Comparison of ENCODE assay signal across 11 cellular contexts in the genomic region with DNA sequence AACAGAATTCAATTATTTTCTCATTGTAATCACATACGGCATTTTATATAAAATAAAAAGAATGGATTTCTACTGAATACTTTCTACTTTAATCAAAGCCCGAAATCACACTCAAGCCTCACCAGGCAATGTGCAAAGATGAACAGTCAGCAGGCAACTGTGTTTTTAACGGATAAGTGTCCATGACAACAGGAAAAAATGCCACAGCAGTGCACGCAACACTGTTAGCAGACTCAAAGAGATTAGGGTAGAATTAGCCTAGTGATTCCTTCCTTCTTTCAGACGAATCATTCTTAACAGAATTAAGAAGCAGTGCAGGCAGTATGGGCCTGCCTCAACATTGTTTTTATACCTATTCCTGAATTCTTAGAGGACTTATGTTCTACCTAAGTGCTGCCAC.
A peak's percentile ranks its signal among the peaks of the same experiment; 100 is the strongest.
DNase-seq lines count a peak whose midpoint lies in the region; ATAC-seq and TF ChIP-seq lines count a peak whose summit lies in the region.
"Had no signal": no experiment of that assay in that cellular context is flagged by ENCODE, and none has a peak within 500 bp of the region (broad histone marks: within the 10 kb centered on the region; RNA-seq: fewer than 3 reads in every experiment).

No MANE protein-coding gene starts in this region.

- H3K79me2 ChIP-seq in fibroblast of lung (ENCODE audit: control insufficient read depth, insufficient read depth, low read length), result no peaks in the 10 kb centered on the region

- no peak for ATAC-seq in left lobe of liver

- H2AFZ ChIP-seq in fibroblast of lung (ENCODE audit: low read length), result no peak overlapping the region

- no peaks in the 10 kb centered on the region for H4K20me1 ChIP-seq in fibroblast of lung (ENCODE audit: control insufficient read depth, extremely low read depth, insufficient read depth, low read length)

- no peak overlapping the region for H3K4me2 ChIP-seq in fibroblast of lung (ENCODE audit: extremely low read depth, insufficient read depth, low read length)

- H3K9me3 ChIP-seq in SJSA1 (replicated peaks), result no peaks in the 10 kb centered on the region
- no peaks in the 10 kb centered on the region for H3K9me3 ChIP-seq in fibroblast of lung (ENCODE audit: control insufficient read depth, insufficient read depth, low read depth, low read length)
- H3K9me3 ChIP-seq: Caco-2 had no signal

- H3K36me3 ChIP-seq in SJSA1 (no peaks in the 10 kb centered on the region), fibroblast of lung (ENCODE audit: control insufficient read depth, insufficient read depth, low read length) (no peaks in the 10 kb centered on the region)

- H3K27me3 ChIP-seq in SJSA1 (replicated peaks), result no peaks in the 10 kb centered on the region
- H3K27me3 ChIP-seq in fibroblast of lung (ENCODE audit: control insufficient read depth, insufficient read depth, low read length), result no peaks in the 10 kb centered on the region

- H3K27ac ChIP-seq in SJSA1, result peak overlapping the region; percentile 15; the same call in 1 of the 2 replicates
- no peak overlapping the region for H3K27ac ChIP-seq in fibroblast of lung (ENCODE audit: insufficient read depth, low read length)

- H3K9ac ChIP-seq in fibroblast of lung (ENCODE audit: insufficient read depth, low read length), result no peak overlapping the region

- TF ChIP-seq CTCF in fibroblast of lung (conservative IDR thresholded peaks at IDR 0.05 in 1 of 2, IDR thresholded peaks at IDR 0.05 in 1 of 2; ENCODE audit: low read depth in 1 of 2, low read length in 2 of 2), result no peak

- DNase-seq in GM03348 (ENCODE audit: low spot score), result peak; percentile 60
- DNase-seq in SJSA1 (ENCODE audit: low read depth in 1 of 2, low spot score in 2 of 2), result no peak
- DNase-seq in fibroblast of lung (ENCODE audit: low read depth in 2 of 2), result peak; percentile 11 to 86
- peak; percentile 50 for DNase-seq in non-pigmented ciliary epithelial cell (ENCODE audit: low read depth)
- DNase-seq in left lobe of liver (ENCODE audit: low spot score), result no peak
- no peak for DNase-seq in NCI-H146 (lab: John Stamatoyannopoulos, UW)
- DNase-seq in GF-D8 (lab: John Stamatoyannopoulos, UW), result no peak
- DNase-seq: Caco-2; effector CD4-positive, alpha-beta T cell; Kasumi-1; NCI-H510A treated with DMSO at 0.1 percent for 48 hours had no signal

- H3K4me1 ChIP-seq in SJSA1 (replicated peaks) (peaks cover 34% of the 10 kb centered on the region), fibroblast of lung (ENCODE audit: control insufficient read depth, extremely low read depth, insufficient read depth, low read length) (no peaks in the 10 kb centered on the region)
- H3K4me1 ChIP-seq: Caco-2 had no signal

- H3K4me3 ChIP-seq in SJSA1 (no peak overlapping the region), fibroblast of lung (replicated peaks in 1 of 4; ENCODE audit: control extremely low read depth in 1 of 4, insufficient read depth in 1 of 4, low read depth in 3 of 4, low read length in 4 of 4) (no peak overlapping the region)

Comparison
In these comparisons a context has a peak if more than half of its experiments do, and no peak if none do; other contexts are left out.
1. DNase-seq: peak in GM03348 (single experiment), fibroblast of lung (2 of 2) and non-pigmented ciliary epithelial cell (single experiment); none in SJSA1 (0 of 2), left lobe of liver (single experiment), NCI-H146 (single experiment) and GF-D8 (single experiment).